In genomic region chr19:31272707-31273106, GRCh38 we compare ENCODE assay signal across 27 cellular contexts.
"Had no signal": no experiment of that assay in that cellular context is flagged by ENCODE, and none has a peak within 500 bp of the region (broad histone marks: within the 10 kb centered on the region; RNA-seq: fewer than 3 reads in every experiment).

No MANE protein-coding gene starts in this region.

- H3K4me1 ChIP-seq: adrenal gland, breast epithelium, SJSA1 had no signal

- H3K4me1 Mint-ChIP-seq: activated CD4-positive, alpha-beta T cell treated with anti-CD3 and anti-CD28 coated beads, Interleukin-2, amount 10 ng/mL, durations not matched to agents 7 days and 5 days; activated naive CD8-positive, alpha-beta T cell treated with anti-CD3 and anti-CD28 coated beads, Interleukin-2, amount 10 ng/mL, durations not matched to agents 7 days and 5 days; activated T-helper 17 cell treated with anti-CD3 and anti-CD28 coated beads, Interleukin-2, amount 50 U/mL, for 72 hours; IgD-negative memory B cell had no signal

- H3K9me3 ChIP-seq: adrenal gland, breast epithelium, SJSA1 had no signal

- ATAC-seq: activated T-helper 17 cell treated with anti-CD3 and anti-CD28 coated beads, Interleukin-2, amount 50 U/mL, for 72 hours; PC-3; T-helper 17 cell had no signal

- H3K36me3 ChIP-seq: adrenal gland, breast epithelium had no signal

- H3K36me3 Mint-ChIP-seq: activated naive CD8-positive, alpha-beta T cell treated with anti-CD3 and anti-CD28 coated beads, Interleukin-2, amount 10 ng/mL, durations not matched to agents 7 days and 5 days; IgD-negative memory B cell had no signal

- H3K4me3 Mint-ChIP-seq: activated CD4-positive, alpha-beta memory T cell treated with anti-CD3 and anti-CD28 coated beads for 36 hours; activated CD4-positive, alpha-beta T cell treated with anti-CD3 and anti-CD28 coated beads, Interleukin-2, amount 10 ng/mL, durations not matched to agents 7 days and 5 days; activated naive CD8-positive, alpha-beta T cell treated with anti-CD3 and anti-CD28 coated beads, Interleukin-2, amount 10 ng/mL, durations not matched to agents 7 days and 5 days; activated T-helper 17 cell treated with anti-CD3 and anti-CD28 coated beads, Interleukin-2, amount 50 U/mL, for 72 hours; IgD-negative memory B cell; T-helper 17 cell had no signal

- H3K27ac Mint-ChIP-seq: activated CD4-positive, alpha-beta memory T cell treated with anti-CD3 and anti-CD28 coated beads for 36 hours; activated CD4-positive, alpha-beta T cell treated with anti-CD3 and anti-CD28 coated beads, Interleukin-2, amount 10 ng/mL, durations not matched to agents 7 days and 5 days; activated naive CD8-positive, alpha-beta T cell treated with anti-CD3 and anti-CD28 coated beads, Interleukin-2, amount 10 ng/mL, durations not matched to agents 7 days and 5 days; activated T-helper 17 cell treated with anti-CD3 and anti-CD28 coated beads, Interleukin-2, amount 50 U/mL, for 72 hours; IgD-negative memory B cell; T-helper 17 cell had no signal

- H3K4me3 ChIP-seq: adrenal gland, breast epithelium, SJSA1 had no signal

- H3K9ac ChIP-seq: KMS-11 had no signal

- H3K27ac ChIP-seq: adrenal gland, breast epithelium, KMS-11, SJSA1 had no signal

- FAIRE-seq: RCC 7860 had no signal

- H3K9me3 Mint-ChIP-seq: activated CD4-positive, alpha-beta memory T cell treated with anti-CD3 and anti-CD28 coated beads for 36 hours; activated CD4-positive, alpha-beta T cell treated with anti-CD3 and anti-CD28 coated beads, Interleukin-2, amount 10 ng/mL, durations not matched to agents 7 days and 5 days; activated naive CD8-positive, alpha-beta T cell treated with anti-CD3 and anti-CD28 coated beads, Interleukin-2, amount 10 ng/mL, durations not matched to agents 7 days and 5 days; activated T-helper 17 cell treated with anti-CD3 and anti-CD28 coated beads, Interleukin-2, amount 50 U/mL, for 72 hours had no signal

- H3K4me2 ChIP-seq: KMS-11 had no signal

- H3K27me3 ChIP-seq: adrenal gland, breast epithelium, SJSA1 had no signal

- DNase-seq: activated CD4-positive, alpha-beta memory T cell treated with anti-CD3 and anti-CD28 coated beads for 36 hours; activated CD4-positive, alpha-beta T cell treated with anti-CD3 and anti-CD28 coated beads, Interleukin-2, amount 10 ng/mL, durations not matched to agents 7 days and 5 days; activated CD4-positive, CD25-positive, alpha-beta regulatory T cell; activated naive CD4-positive, alpha-beta T cell treated with anti-CD3 and anti-CD28 coated beads, Interleukin-2, amount 50 U/mL, for 16 hours; activated naive CD8-positive, alpha-beta T cell treated with anti-CD3 and anti-CD28 coated beads, Interleukin-2, amount 10 ng/mL, durations not matched to agents 7 days and 5 days; activated T-cell treated with anti-CD3 and anti-CD28 coated beads for 4 hours; activated T-cell treated with anti-CD3 and anti-CD28 coated beads, Interleukin-2, amount 50 U/mL, for 48 hours; adrenal gland; anterior cingulate cortex; caudate nucleus; NCI-H1092; NCI-H1417 treated with DMSO at 0.1 percent for 48 hours; NCI-H1694 treated with DMSO at 0.1 percent for 48 hours; NCI-H2029 treated with DMSO at 0.1 percent for 48 hours; NCI-H510A treated with DMSO at 0.1 percent for 48 hours; NCI-H69; NK-92 treated with Interleukin-12 subunit alpha and Interleukin-12 subunit beta, amount 100 ng/mL, for 24 hours; PC-3; SHP77; T-helper 17 cell; T-helper 9 cell had no signal

- H3K27me3 Mint-ChIP-seq: activated CD4-positive, alpha-beta memory T cell treated with anti-CD3 and anti-CD28 coated beads for 36 hours; activated CD4-positive, alpha-beta T cell treated with anti-CD3 and anti-CD28 coated beads, Interleukin-2, amount 10 ng/mL, durations not matched to agents 7 days and 5 days; activated T-helper 17 cell treated with anti-CD3 and anti-CD28 coated beads, Interleukin-2, amount 50 U/mL, for 72 hours had no signal
